In genomic region chr11:765025-765801, GRCh38 we compare ENCODE assay signal across 8 cellular contexts. TPM values are rescaled to one million over a fixed set of nuclear protein-coding genes. Genes with fewer than 3 reads are reported as not detected.
DNase-seq lines count a peak whose midpoint lies in the region; ATAC-seq, FAIRE-seq and TF ChIP-seq lines count a peak whose summit lies in the region.

No MANE protein-coding gene starts in this region.

- no peak overlapping the region for H3K14ac ChIP-seq in trophoblast cell (ENCODE audit: low read length)

- no peaks in the 10 kb centered on the region for H3K4me1 ChIP-seq in A673 (ENCODE audit: insufficient read depth, low read length, poor library complexity, severe bottlenecking)
- peaks cover 25% of the 10 kb centered on the region for H3K4me1 ChIP-seq in Panc1 (ENCODE audit: control insufficient read depth, insufficient read depth, low read length)
- H3K4me1 ChIP-seq in foreskin keratinocyte: peaks cover 6% of the 10 kb centered on the region
- H3K4me1 ChIP-seq in trophoblast cell (ENCODE audit: control insufficient read depth in 1 of 2, insufficient read depth in 2 of 2, low read length in 2 of 2): no peaks in the 10 kb centered on the region

- CTCF ChIA-PET in A673 (lab: Charles Lee) (no interaction called here), Panc1 (lab: Charles Lee) (interaction anchor here (1.2 kb wide), 1 partner anchor 60 kb away, joined by 5 read pairs; no protein-coding TSS in a partner anchor)

- H4K12ac ChIP-seq in trophoblast cell (ENCODE audit: low read depth, low read length): no peak overlapping the region

- no peak overlapping the region for H2AFZ ChIP-seq in trophoblast cell (ENCODE audit: insufficient read depth, low read length, poor library complexity)

- no peaks in the 10 kb centered on the region for H3K9me3 Mint-ChIP-seq in activated T-helper 17 cell treated with anti-CD3 and anti-CD28 coated beads, Interleukin-2, amount 50 U/mL, for 72 hours

- H3K27ac ChIP-seq in A673 (ENCODE audit: low read depth, low read length, poor library complexity, severe bottlenecking) (no peak overlapping the region), Panc1 (ENCODE audit: low read length) (no peak overlapping the region; the same call in 1 of the 2 replicates), foreskin keratinocyte (no peak overlapping the region), trophoblast cell (ENCODE audit: low read depth, low read length) (no peak overlapping the region)

- DNase-seq in A673 (ENCODE audit: low spot score): peak; percentile 59
- DNase-seq in GM18507 (ENCODE audit: extremely low spot score, insufficient read length, low read depth): no peak
- no peak for DNase-seq in Panc1 (ENCODE audit: low read depth, low spot score)
- peak in 1 of 2 donors; percentile 30 for DNase-seq in foreskin keratinocyte
- peak; percentile 33 to 73 for DNase-seq in trophoblast cell

- no peak overlapping the region for H2BK120ac ChIP-seq in trophoblast cell (ENCODE audit: insufficient read depth, low read length, poor library complexity)

- ATAC-seq in Panc1 (peak; percentile 63), foreskin keratinocyte (peak; percentile 13), HG02759 (IDR thresholded peaks at IDR 0.05; ENCODE audit: unreplicated experiment) (no peak), HG03439 (IDR thresholded peaks at IDR 0.05; ENCODE audit: unreplicated experiment) (no peak)
- peak; percentile 47 for ATAC-seq in activated T-helper 17 cell treated with anti-CD3 and anti-CD28 coated beads, Interleukin-2, amount 50 U/mL, for 72 hours (replicated peaks)

- no peak overlapping the region for H4K91ac ChIP-seq in trophoblast cell (ENCODE audit: low read depth, low read length)

- peaks cover 73% of the 10 kb centered on the region for H3K36me3 Mint-ChIP-seq in activated T-helper 17 cell treated with anti-CD3 and anti-CD28 coated beads, Interleukin-2, amount 50 U/mL, for 72 hours (ENCODE audit: low read depth)

- no peaks in the 10 kb centered on the region for H3K79me2 ChIP-seq in trophoblast cell (ENCODE audit: control insufficient read depth, insufficient read depth, low read length, poor library complexity)

- peaks cover 45% of the 10 kb centered on the region for H3K36me3 ChIP-seq in A673 (ENCODE audit: insufficient read depth, low read length, poor library complexity, severe bottlenecking)
- H3K36me3 ChIP-seq in Panc1 (ENCODE audit: control insufficient read depth, insufficient read depth, low read length): peaks cover 6% of the 10 kb centered on the region; the same call in 1 of the 2 replicates
- peaks cover 66 to 68% of the 10 kb centered on the region in 2 experiments for H3K36me3 ChIP-seq in trophoblast cell (ENCODE audit: control insufficient read depth in 1 of 2, insufficient read depth in 2 of 2, low read length in 2 of 2)

- BruUV-seq in A673 (replicated peaks; lab: Mats Ljungman, UMichigan) (no TSS peak), Panc1 (replicated peaks; lab: Mats Ljungman, UMichigan) (no TSS peak)

- TF ChIP-seq CTCF in A673 (conservative IDR thresholded peaks at IDR 0.05; ENCODE audit: low read depth, low read length) (peak; percentile 53), Panc1 (IDR thresholded peaks at IDR 0.05) (peak; percentile 98; the same call in 1 of the 2 replicates), foreskin keratinocyte (conservative IDR thresholded peaks at IDR 0.05) (peak; percentile 78)

- no peak overlapping the region for H4K8ac ChIP-seq in trophoblast cell (ENCODE audit: low read depth, low read length)

- H3K9ac ChIP-seq in trophoblast cell (ENCODE audit: low read length): no peak overlapping the region

- intact Hi-C loops in A673 (cut with micrococcal nuclease; ENCODE audit: unreplicated experiment) (no loop called here), Panc1 (cut with micrococcal nuclease; ENCODE audit: unreplicated experiment) (loop anchor here (2.0 kb wide), 1 partner anchor 68 kb away; no protein-coding TSS in a partner anchor)

- H3K9me3 ChIP-seq in A673 (ENCODE audit: low read depth, low read length, poor library complexity, severe bottlenecking) (no peaks in the 10 kb centered on the region), Panc1 (ENCODE audit: control insufficient read depth, insufficient read depth, low read depth, low read length) (no peaks in the 10 kb centered on the region), trophoblast cell (ENCODE audit: insufficient read depth, low read depth, low read length) (no peaks in the 10 kb centered on the region)

- no CpG with 5 or more reads among the region's 19 CpGs for WGBS in trophoblast cell (ENCODE audit: extremely low coverage, insufficient coverage, insufficient read length)

- no peak overlapping the region for H2BK5ac ChIP-seq in trophoblast cell (ENCODE audit: low read depth, low read length, poor library complexity)

- no peak overlapping the region for H2BK12ac ChIP-seq in trophoblast cell (ENCODE audit: low read length)

- H2AK5ac ChIP-seq in trophoblast cell (ENCODE audit: low read length): no peak overlapping the region

- H3K18ac ChIP-seq in trophoblast cell (ENCODE audit: low read length): no peak overlapping the region

- in situ Hi-C loops in Panc1 (cut with HindIII; ENCODE audit: low pct_unique_long_range_greater_than_20kb, low sequenced_read_pairs): no loop called here

- no peak overlapping the region for H3K4me2 ChIP-seq in trophoblast cell (ENCODE audit: low read length)

- no peak overlapping the region for H3K4ac ChIP-seq in trophoblast cell (ENCODE audit: low read depth, low read length)

- no peaks in the 10 kb centered on the region for H3K79me1 ChIP-seq in trophoblast cell (ENCODE audit: low read length)

- H3K27me3 ChIP-seq in A673 (replicated peaks; ENCODE audit: insufficient read depth, low read depth, low read length, poor library complexity) (no peaks in the 10 kb centered on the region), Panc1 (ENCODE audit: control insufficient read depth, insufficient read depth, low read length) (no peaks in the 10 kb centered on the region), foreskin keratinocyte (no peaks in the 10 kb centered on the region), trophoblast cell (ENCODE audit: insufficient read depth, low read length) (no peaks in the 10 kb centered on the region)

- no peak overlapping the region for H3K27ac Mint-ChIP-seq in activated T-helper 17 cell treated with anti-CD3 and anti-CD28 coated beads, Interleukin-2, amount 50 U/mL, for 72 hours

- POLR2A ChIA-PET in A673 (lab: Charles Lee; ENCODE audit: low non-redundant PET) (no interaction called here), Panc1 (lab: Charles Lee) (no interaction called here)

- no peak overlapping the region for H3K23ac ChIP-seq in trophoblast cell (ENCODE audit: low read length)

- no peak overlapping the region for H3K4me3 ChIP-seq in A673 (ENCODE audit: low read depth, low read length, poor library complexity, severe bottlenecking)
- no peak overlapping the region for H3K4me3 ChIP-seq in Panc1 (ENCODE audit: low read depth in 2 of 2, low read length in 2 of 2)
- no peak overlapping the region for H3K4me3 ChIP-seq in trophoblast cell (ENCODE audit: low read depth, low read length)

- peak; percentile 52 for FAIRE-seq in GM18507 (lab: Jason Lieb, UNC)

- no peak overlapping the region for H3K4me3 Mint-ChIP-seq in activated T-helper 17 cell treated with anti-CD3 and anti-CD28 coated beads, Interleukin-2, amount 50 U/mL, for 72 hours

- H3K4me1 Mint-ChIP-seq in activated T-helper 17 cell treated with anti-CD3 and anti-CD28 coated beads, Interleukin-2, amount 50 U/mL, for 72 hours: no peaks in the 10 kb centered on the region

- H3K27me3 Mint-ChIP-seq in activated T-helper 17 cell treated with anti-CD3 and anti-CD28 coated beads, Interleukin-2, amount 50 U/mL, for 72 hours: no peaks in the 10 kb centered on the region

RNA-seq across cellular contexts. Expression of gene GATD1, which starts 12.1 kb away (rescaled TPM):
- total RNA-seq in A673 (2021) (81.3 and 82.9 TPM in 2 replicates), Panc1 (2021; ENCODE audit: unreplicated experiment) (229 TPM), foreskin keratinocyte (37.0 and 37.9 TPM in 2 replicates)
- 200 TPM for polyA plus RNA-seq in Panc1 (2012; ENCODE audit: insufficient read length)
- 10 to 100 TPM; 42.3 to 60.9 TPM for total RNA-seq in activated T-helper 17 cell treated with anti-CD3 and anti-CD28 coated beads, Interleukin-2, amount 50 U/mL, for 72 hours
- polyA plus RNA-seq in foreskin keratinocyte: 24.7 and 24.9 TPM in 2 replicates
- polyA plus RNA-seq in trophoblast cell (2013): 27.9 and 28.1 TPM in 2 replicates

RNA-seq across cellular contexts. Expression of gene TALDO1, which starts 17.9 kb away (rescaled TPM):
- total RNA-seq in A673 (2021) (173 and 175 TPM in 2 replicates), Panc1 (2021; ENCODE audit: unreplicated experiment) (257 TPM), foreskin keratinocyte (172 and 177 TPM in 2 replicates)
- 397 TPM for polyA plus RNA-seq in Panc1 (2012; ENCODE audit: insufficient read length)
- total RNA-seq in activated T-helper 17 cell treated with anti-CD3 and anti-CD28 coated beads, Interleukin-2, amount 50 U/mL, for 72 hours: 100 to 1,000 TPM; 131 to 255 TPM
- 227 TPM in 2 replicates for polyA plus RNA-seq in foreskin keratinocyte
- polyA plus RNA-seq in trophoblast cell (2013): 244 and 248 TPM in 2 replicates

RNA-seq across cellular contexts. Expression of gene CEND1, which starts 24.7 kb away (rescaled TPM):
- total RNA-seq in A673 (2021) (0.24 and 0.52 TPM in 2 replicates), Panc1 (2021; ENCODE audit: unreplicated experiment) (15.9 TPM), foreskin keratinocyte (not detected in 2 replicates)
- polyA plus RNA-seq in Panc1 (2012; ENCODE audit: insufficient read length): 36.1 TPM
- total RNA-seq in activated T-helper 17 cell treated with anti-CD3 and anti-CD28 coated beads, Interleukin-2, amount 50 U/mL, for 72 hours: 1 to 10 TPM; 1.2 to 3.9 TPM
- polyA plus RNA-seq in foreskin keratinocyte: 0.04 TPM in 1 of 2 replicates, not detected in the other
- polyA plus RNA-seq in trophoblast cell (2013): not detected in 2 replicates

RNA-seq across cellular contexts. Expression of gene SLC25A22, which starts 32.9 kb away (rescaled TPM):
- total RNA-seq in A673 (2021) (33.3 and 38.1 TPM in 2 replicates), Panc1 (2021; ENCODE audit: unreplicated experiment) (119 TPM), foreskin keratinocyte (24.1 and 24.5 TPM in 2 replicates)
- 120 TPM for polyA plus RNA-seq in Panc1 (2012; ENCODE audit: insufficient read length)
- 10 to 100 TPM; 27.9 to 62.2 TPM for total RNA-seq in activated T-helper 17 cell treated with anti-CD3 and anti-CD28 coated beads, Interleukin-2, amount 50 U/mL, for 72 hours
- 24.8 and 26.0 TPM in 2 replicates for polyA plus RNA-seq in foreskin keratinocyte
- 14.5 and 14.7 TPM in 2 replicates for polyA plus RNA-seq in trophoblast cell (2013)

RNA-seq across cellular contexts. Expression of gene PIDD1, which starts 39.8 kb away (rescaled TPM):
- total RNA-seq in A673 (2021): 20.6 and 23.9 TPM in 2 replicates
- total RNA-seq in Panc1 (2021; ENCODE audit: unreplicated experiment): 75.9 TPM
- polyA plus RNA-seq in Panc1 (2012; ENCODE audit: insufficient read length): 86.9 TPM
- total RNA-seq in activated T-helper 17 cell treated with anti-CD3 and anti-CD28 coated beads, Interleukin-2, amount 50 U/mL, for 72 hours: 10 to 100 TPM; 35.8 to 43.8 TPM
- total RNA-seq in foreskin keratinocyte: 6.6 and 6.8 TPM in 2 replicates
- 9.3 and 10.2 TPM in 2 replicates for polyA plus RNA-seq in foreskin keratinocyte
- polyA plus RNA-seq in trophoblast cell (2013): 27.8 and 28.7 TPM in 2 replicates

Comparison
In these comparisons a context has a peak if more than half of its experiments do, and no peak if none do; other contexts are left out.
1. DNase-seq: peak in A673 (single experiment) and trophoblast cell (2 of 2); none in GM18507 (single experiment) and Panc1 (single experiment).
2. ATAC-seq: peak in Panc1 (single experiment), activated T-helper 17 cell treated with anti-CD3 and anti-CD28 coated beads, Interleukin-2, amount 50 U/mL, for 72 hours (single experiment) and foreskin keratinocyte (single experiment); none in HG02759 (single experiment) and HG03439 (single experiment).
3. Peak in every context shown above with its lines, with median percentiles within 50 percentile points of each other: CTCF ChIP-seq.